1 cellular context compared by ENCODE assay signal in the genomic region with DNA sequence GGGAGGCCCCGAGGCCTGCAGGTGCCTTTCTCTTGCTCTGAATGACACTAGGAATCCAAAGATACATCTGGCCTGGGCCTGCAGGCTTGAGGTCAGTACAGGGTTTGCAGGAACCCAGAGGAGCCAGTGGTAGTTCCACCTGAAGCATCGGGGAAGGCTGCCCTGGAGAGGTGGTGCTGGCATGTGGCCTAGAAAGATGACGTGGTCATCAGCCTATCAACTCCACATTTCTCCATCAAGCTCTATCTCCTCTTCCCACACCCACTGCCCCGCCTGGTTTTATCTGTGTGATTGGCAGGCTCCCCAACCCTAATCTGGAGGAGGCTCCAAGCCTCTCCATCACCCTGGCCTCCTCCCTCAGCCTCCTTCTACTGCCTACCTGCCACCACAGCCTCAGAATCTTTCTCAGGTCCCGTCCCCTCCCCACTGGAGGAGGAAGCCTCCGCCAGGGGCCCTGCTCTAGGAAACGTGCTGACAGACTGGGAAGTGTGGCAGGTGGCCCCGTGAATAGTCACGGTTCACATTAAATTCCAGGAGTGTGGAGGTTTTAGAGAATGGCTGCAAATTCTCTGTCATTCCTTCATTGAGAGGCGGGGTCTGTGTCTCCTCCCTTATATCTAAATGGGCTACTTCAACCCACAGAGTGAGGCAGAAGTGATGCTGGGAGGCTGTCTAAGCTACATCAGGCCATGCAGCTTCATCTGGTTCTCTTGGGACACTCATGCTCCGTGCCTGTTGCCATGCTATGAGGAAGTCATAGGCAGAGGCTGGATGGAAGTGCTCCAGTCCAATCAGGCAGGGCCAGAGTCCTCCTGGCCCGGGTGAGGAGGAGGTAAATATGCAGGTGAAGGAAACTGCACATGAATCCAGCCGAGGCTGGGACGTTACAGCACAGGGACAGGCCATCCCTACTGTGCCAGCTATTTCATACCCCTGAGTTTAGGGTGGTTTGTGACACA.
TF ChIP-seq lines count a peak whose summit lies in the region.

No MANE protein-coding gene starts in this region.

TF ChIP-seq in HEK293, 187 proteins besides CTCF, POLR2A, EP300 and RAD21 (continued from another document):
- TF ChIP-seq, protein P1, sequence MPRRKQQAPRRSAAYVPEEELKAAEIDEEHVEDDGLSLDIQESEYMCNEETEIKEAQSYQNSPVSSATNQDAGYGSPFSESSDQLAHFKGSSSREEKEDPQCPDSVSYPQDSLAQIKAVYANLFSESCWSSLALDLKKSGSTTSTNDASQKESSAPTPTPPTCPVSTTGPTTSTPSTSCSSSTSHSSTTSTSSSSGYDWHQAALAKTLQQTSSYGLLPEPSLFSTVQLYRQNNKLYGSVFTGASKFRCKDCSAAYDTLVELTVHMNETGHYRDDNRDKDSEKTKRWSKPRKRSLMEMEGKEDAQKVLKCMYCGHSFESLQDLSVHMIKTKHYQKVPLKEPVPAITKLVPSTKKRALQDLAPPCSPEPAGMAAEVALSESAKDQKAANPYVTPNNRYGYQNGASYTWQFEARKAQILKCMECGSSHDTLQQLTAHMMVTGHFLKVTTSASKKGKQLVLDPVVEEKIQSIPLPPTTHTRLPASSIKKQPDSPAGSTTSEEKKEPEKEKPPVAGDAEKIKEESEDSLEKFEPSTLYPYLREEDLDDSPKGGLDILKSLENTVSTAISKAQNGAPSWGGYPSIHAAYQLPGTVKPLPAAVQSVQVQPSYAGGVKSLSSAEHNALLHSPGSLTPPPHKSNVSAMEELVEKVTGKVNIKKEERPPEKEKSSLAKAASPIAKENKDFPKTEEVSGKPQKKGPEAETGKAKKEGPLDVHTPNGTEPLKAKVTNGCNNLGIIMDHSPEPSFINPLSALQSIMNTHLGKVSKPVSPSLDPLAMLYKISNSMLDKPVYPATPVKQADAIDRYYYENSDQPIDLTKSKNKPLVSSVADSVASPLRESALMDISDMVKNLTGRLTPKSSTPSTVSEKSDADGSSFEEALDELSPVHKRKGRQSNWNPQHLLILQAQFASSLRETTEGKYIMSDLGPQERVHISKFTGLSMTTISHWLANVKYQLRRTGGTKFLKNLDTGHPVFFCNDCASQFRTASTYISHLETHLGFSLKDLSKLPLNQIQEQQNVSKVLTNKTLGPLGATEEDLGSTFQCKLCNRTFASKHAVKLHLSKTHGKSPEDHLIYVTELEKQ (tag by site-specific recombination; IDR thresholded peaks at IDR 0.05; ENCODE audit: borderline replicate concordance), result no peak
- peak; percentile 22; the same call in 1 of the 2 replicates for TF ChIP-seq ZNF10 (tag by site-specific recombination; IDR thresholded peaks at IDR 0.05)
- TF ChIP-seq, protein P2, sequence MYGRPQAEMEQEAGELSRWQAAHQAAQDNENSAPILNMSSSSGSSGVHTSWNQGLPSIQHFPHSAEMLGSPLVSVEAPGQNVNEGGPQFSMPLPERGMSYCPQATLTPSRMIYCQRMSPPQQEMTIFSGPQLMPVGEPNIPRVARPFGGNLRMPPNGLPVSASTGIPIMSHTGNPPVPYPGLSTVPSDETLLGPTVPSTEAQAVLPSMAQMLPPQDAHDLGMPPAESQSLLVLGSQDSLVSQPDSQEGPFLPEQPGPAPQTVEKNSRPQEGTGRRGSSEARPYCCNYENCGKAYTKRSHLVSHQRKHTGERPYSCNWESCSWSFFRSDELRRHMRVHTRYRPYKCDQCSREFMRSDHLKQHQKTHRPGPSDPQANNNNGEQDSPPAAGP (tag by site-specific recombination; IDR thresholded peaks at IDR 0.05), result peak; percentile 41; the same call in 1 of the 2 replicates
- TF ChIP-seq SETDB1 (IDR thresholded peaks at IDR 0.05; ENCODE audit: insufficient read length, low read length), result no peak
- TF ChIP-seq REPIN1 (tag by site-specific recombination; IDR thresholded peaks at IDR 0.05; ENCODE audit: low read depth), result no peak
- no peak for TF ChIP-seq ZSCAN16 (tag by site-specific recombination; IDR thresholded peaks at IDR 0.05)
- 0 out of 2 replicates have a peak, but pooled peaks have one; percentile 14 for TF ChIP-seq ZBTB17 (tag by site-specific recombination; IDR thresholded peaks at IDR 0.05)
